Comparison of ENCODE assay signal across 8 cellular contexts in the genomic region with DNA sequence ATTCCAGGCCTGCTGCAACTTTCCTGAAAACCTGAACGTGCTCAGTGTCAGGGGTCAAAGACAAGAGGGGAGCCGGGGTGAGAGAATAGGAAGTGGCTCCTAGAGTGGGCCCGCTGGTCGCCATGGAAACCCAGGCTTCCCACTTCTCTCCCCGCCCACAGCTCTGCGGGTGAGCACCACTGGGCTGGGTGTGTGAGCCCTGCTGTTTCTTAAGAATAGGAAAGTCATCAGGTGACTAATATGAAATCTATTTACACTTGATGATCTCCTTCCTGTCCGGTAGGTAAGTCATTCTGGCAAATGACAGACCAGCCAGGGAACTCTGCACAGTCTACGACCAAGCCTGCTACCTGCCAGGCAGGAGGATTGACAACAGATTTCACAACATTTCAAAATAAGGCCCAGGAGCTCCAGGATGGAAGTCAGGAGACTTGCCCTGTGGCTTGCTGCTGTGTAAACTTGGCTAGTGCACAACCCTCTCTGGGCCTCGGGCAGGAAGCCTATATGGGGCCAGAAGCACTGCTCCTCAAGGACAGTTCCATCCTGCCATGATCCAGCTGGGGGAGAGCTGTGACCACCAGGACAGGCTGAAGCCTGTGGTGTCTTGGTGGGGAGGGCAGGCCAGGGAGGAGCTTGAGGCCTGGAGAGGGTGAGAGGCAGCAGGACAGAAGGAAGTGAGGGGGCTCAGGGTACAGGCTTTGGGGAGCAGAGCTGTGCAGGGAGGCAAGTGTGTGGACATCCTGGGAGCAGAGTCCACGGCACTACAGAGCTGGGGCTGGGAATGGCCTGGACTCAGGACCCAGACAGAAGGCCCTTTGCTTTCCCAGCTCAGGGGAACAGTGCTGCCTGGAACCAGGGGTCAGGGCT.
DNase-seq lines count a peak whose midpoint lies in the region; ATAC-seq and TF ChIP-seq lines count a peak whose summit lies in the region.

No MANE protein-coding gene starts in this region.

- DNase-seq in AG08395 (ENCODE audit: low spot score) (peak; percentile 85), OCI-M1 (lab: John Stamatoyannopoulos, UW) (peak; percentile 10), body of pancreas (peak in 2 of 4 donors; percentile 58 to 71), left kidney (ENCODE audit: low read depth, low spot score) (peak; percentile 66), testis (no peak)
- DNase-seq in stimulated activated CD8-positive, alpha-beta memory T cell treated with anti-CD3 and anti-CD28 coated beads, Interleukin-4, amount 100 ng/mL, for 4 hours (ENCODE audit: low read depth in 2 of 2, low spot score in 1 of 2) = peak; percentile 5 to 56

- H3K27ac ChIP-seq in body of pancreas (peak overlapping the region in 3 of 4 donors; percentile 22 to 33 (median 30)), testis (no peak overlapping the region)

- H3K4me1 ChIP-seq in body of pancreas = peaks cover 21% of the 10 kb centered on the region
- H3K4me1 ChIP-seq in testis = no peaks in the 10 kb centered on the region

- intact Hi-C loops in body of pancreas (cut with DNase I) (no loop called here), testis (cut with DNase I; ENCODE audit: low total_unique reads) (loop anchor here (10.0 kb wide), 1 partner anchor 136 kb away; no protein-coding TSS in a partner anchor)

- TF ChIP-seq CTCF in body of pancreas (IDR thresholded peaks at IDR 0.05) (no peak), testis (IDR thresholded peaks at IDR 0.05) (no peak)

- TF ChIP-seq POLR2A in body of pancreas (IDR thresholded peaks at IDR 0.05) (no peak), testis (IDR thresholded peaks at IDR 0.05) (no peak)

- H3K9me3 ChIP-seq in body of pancreas (no peaks in the 10 kb centered on the region), testis (no peaks in the 10 kb centered on the region)

- no peak overlapping the region for H3K4me3 ChIP-seq in body of pancreas
- H3K4me3 ChIP-seq in testis = no peak overlapping the region

- whole genome bisulfite sequencing in body of pancreas, 2 donors = 54 to 62% methylated on average over 9 to 10 of the region's 10 CpGs
- 69 to 79% methylated on average over 9 to 10 of the region's 10 CpGs for WGBS in testis, 2 donors

- peak; percentile 55 for ATAC-seq in GM18873 (IDR thresholded peaks at IDR 0.05; ENCODE audit: low FRiP score, unreplicated experiment)
- peak; percentile 70 for ATAC-seq in HG03066 (IDR thresholded peaks at IDR 0.05; ENCODE audit: low read depth, unreplicated experiment)
- peak; percentile 54 for ATAC-seq in body of pancreas

- no peaks in the 10 kb centered on the region for H3K27me3 ChIP-seq in body of pancreas
- no peaks in the 10 kb centered on the region for H3K27me3 ChIP-seq in testis

- H3K36me3 ChIP-seq in body of pancreas (replicated peaks in 1 of 2; ENCODE audit: insufficient read depth in 1 of 2, low read depth in 2 of 2) (no peaks in the 10 kb centered on the region), testis (ENCODE audit: low read depth, missing control alignments) (no peaks in the 10 kb centered on the region)

Comparison
In these comparisons a context has a peak if more than half of its experiments do, and no peak if none do; other contexts are left out.
1. H3K27ac ChIP-seq: peak in body of pancreas (3 of 4); none in testis (0 of 2).
2. Peak in every context shown above with its lines, with median percentiles within 50 percentile points of each other: ATAC-seq.